In the genomic region with DNA sequence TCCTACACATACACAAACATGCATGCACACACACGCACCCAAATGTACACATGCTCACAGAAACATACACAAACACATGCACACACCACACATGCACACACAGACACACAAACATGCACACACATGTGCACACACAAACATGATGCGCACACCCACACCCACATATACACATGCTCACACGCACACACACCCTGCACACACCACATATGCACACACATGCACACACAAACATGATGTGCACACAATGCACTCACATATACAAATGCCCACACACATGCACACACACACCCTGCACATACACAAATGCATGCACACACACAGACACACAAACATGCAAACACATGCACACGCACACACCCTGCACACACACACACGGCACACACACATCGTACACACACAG, we compare ENCODE assay signal across 23 cellular contexts.
"Had no signal": no experiment of that assay in that cellular context is flagged by ENCODE, and none has a peak within 500 bp of the region (broad histone marks: within the 10 kb centered on the region; RNA-seq: fewer than 3 reads in every experiment).

No MANE protein-coding gene starts in this region.

- H3K27ac Mint-ChIP-seq: activated CD4-positive, alpha-beta T cell treated with anti-CD3 and anti-CD28 coated beads, Interleukin-2, amount 10 ng/mL, durations not matched to agents 7 days and 5 days; activated naive CD4-positive, alpha-beta T cell treated with anti-CD3 and anti-CD28 coated beads, Interleukin-2, amount 10 ng/mL, durations not matched to agents 7 days and 5 days; dendritic cell treated with granulocyte-macrophage colony-stimulating factor and Interleukin-4, amounts not matched to agents 40 ng/mL and 50 ng/mL, for 4 days; stimulated activated naive CD8-positive, alpha-beta T cell treated with anti-CD3 and anti-CD28 coated beads, Interleukin-15, amount 100 ng/mL, for 72 hours had no signal

- H3K27ac ChIP-seq: ascending aorta, lower lobe of right lung, ovary, psoas muscle, suprapubic skin had no signal

- ATAC-seq: left cardiac atrium; lower lobe of right lung; psoas muscle; right cardiac atrium; stimulated activated naive CD8-positive, alpha-beta T cell treated with anti-CD3 and anti-CD28 coated beads, Interleukin-15, amount 100 ng/mL, for 72 hours had no signal

- H3K4me3 ChIP-seq: ascending aorta, esophagus squamous epithelium, hepatocyte, lower lobe of right lung, ovary, psoas muscle, smooth muscle cell, suprapubic skin, transverse colon had no signal

- H3K27me3 Mint-ChIP-seq: activated CD4-positive, alpha-beta T cell treated with anti-CD3 and anti-CD28 coated beads, Interleukin-2, amount 10 ng/mL, durations not matched to agents 7 days and 5 days; stimulated activated naive CD8-positive, alpha-beta T cell treated with anti-CD3 and anti-CD28 coated beads, Interleukin-15, amount 100 ng/mL, for 72 hours had no signal

- H3K36me3 Mint-ChIP-seq: activated naive CD4-positive, alpha-beta T cell treated with anti-CD3 and anti-CD28 coated beads, Interleukin-2, amount 10 ng/mL, durations not matched to agents 7 days and 5 days; mesothelial cell of epicardium had no signal

- H3K9me3 Mint-ChIP-seq: activated naive CD4-positive, alpha-beta T cell treated with anti-CD3 and anti-CD28 coated beads, Interleukin-2, amount 10 ng/mL, durations not matched to agents 7 days and 5 days; activated T-cell treated with anti-CD3 and anti-CD28 coated beads, Interleukin-2, amount 50 U/mL, for 4 hours; dendritic cell treated with granulocyte-macrophage colony-stimulating factor and Interleukin-4, amounts not matched to agents 40 ng/mL and 50 ng/mL, for 4 days; neural crest cell; stimulated activated naive CD8-positive, alpha-beta T cell treated with anti-CD3 and anti-CD28 coated beads, Interleukin-15, amount 100 ng/mL, for 72 hours had no signal

- H3K36me3 ChIP-seq: ascending aorta, esophagus squamous epithelium, lower lobe of right lung, ovary, suprapubic skin, transverse colon had no signal

- DNase-seq: activated CD8-positive, alpha-beta memory T cell treated with anti-CD3 and anti-CD28 coated beads, Interleukin-2, amount 50 U/mL, for 4 hours; activated T-cell treated with anti-CD3 and anti-CD28 coated beads, Interleukin-2, amount 50 U/mL, for 4 hours; effector CD8-positive, alpha-beta T cell; esophagus squamous epithelium; left cardiac atrium; lower lobe of right lung; ovary; psoas muscle; stimulated activated naive CD8-positive, alpha-beta T cell treated with anti-CD3 and anti-CD28 coated beads, Interleukin-15, amount 100 ng/mL, for 72 hours; T-helper 9 cell; transverse colon had no signal

- H3K9me3 ChIP-seq: ascending aorta, esophagus squamous epithelium, lower lobe of right lung, ovary, psoas muscle, suprapubic skin, transverse colon had no signal

- H3K4me2 ChIP-seq: smooth muscle cell had no signal

- H3K4me3 Mint-ChIP-seq: activated CD4-positive, alpha-beta T cell treated with anti-CD3 and anti-CD28 coated beads, Interleukin-2, amount 10 ng/mL, durations not matched to agents 7 days and 5 days; activated naive CD4-positive, alpha-beta T cell treated with anti-CD3 and anti-CD28 coated beads, Interleukin-2, amount 10 ng/mL, durations not matched to agents 7 days and 5 days; activated T-cell treated with anti-CD3 and anti-CD28 coated beads, Interleukin-2, amount 50 U/mL, for 4 hours; dendritic cell treated with granulocyte-macrophage colony-stimulating factor and Interleukin-4, amounts not matched to agents 40 ng/mL and 50 ng/mL, for 4 days; mesothelial cell of epicardium; neural crest cell; stimulated activated naive CD8-positive, alpha-beta T cell treated with anti-CD3 and anti-CD28 coated beads, Interleukin-15, amount 100 ng/mL, for 72 hours had no signal

- H3K27me3 ChIP-seq: ascending aorta, esophagus squamous epithelium, hepatocyte, ovary, suprapubic skin, transverse colon had no signal

- H3K4me1 ChIP-seq: ascending aorta, lower lobe of right lung, psoas muscle had no signal

- FAIRE-seq: endothelial cell of umbilical vein, islet of Langerhans had no signal
